ENCODE assay signal across 8 cellular contexts in genomic region chr6:12605888-12606345, GRCh38.
A peak's percentile ranks its signal among the peaks of the same experiment; 100 is the strongest.
DNase-seq lines count a peak whose midpoint lies in the region; ATAC-seq and TF ChIP-seq lines count a peak whose summit lies in the region.

No MANE protein-coding gene starts in this region.

- no peaks in the 10 kb centered on the region for H3K9me3 ChIP-seq in Caco-2
- no peaks in the 10 kb centered on the region for H3K9me3 ChIP-seq in prostate gland

- no peaks in the 10 kb centered on the region for H3K36me3 Mint-ChIP-seq in Caco-2 (ENCODE audit: insufficient read depth, unreplicated experiment)

- H3K36me3 ChIP-seq in Caco-2 (ENCODE audit: control insufficient read depth, insufficient read depth, low read length) (no peaks in the 10 kb centered on the region), prostate gland (no peaks in the 10 kb centered on the region)

- no peak overlapping the region for H3K27ac ChIP-seq in prostate gland

- no peaks in the 10 kb centered on the region for H3K9me3 Mint-ChIP-seq in Caco-2 (ENCODE audit: unreplicated experiment)

- WGBS in prostate gland = 48% methylated on average over 7 of the region's 7 CpGs

- peak; percentile 53 for ATAC-seq in GM19372 (IDR thresholded peaks at IDR 0.05; ENCODE audit: low read depth, unreplicated experiment)
- ATAC-seq in HG03521 (IDR thresholded peaks at IDR 0.05; ENCODE audit: unreplicated experiment) = peak; percentile 37

- POLR2A ChIA-PET in Caco-2 (lab: Charles Lee) = no interaction called here

- peaks cover 19% of the 10 kb centered on the region for H3K4me1 ChIP-seq in Caco-2
- no peaks in the 10 kb centered on the region for H3K4me1 ChIP-seq in prostate gland (replicated peaks)

- CTCF ChIA-PET in Caco-2 (lab: Charles Lee) = interaction anchor here (3.8 kb wide), 1 partner anchor 315 kb away, joined by 39 read pairs; the partner anchor contains the start of gene EDN1

- H3K27me3 Mint-ChIP-seq in Caco-2 (ENCODE audit: insufficient read depth, unreplicated experiment) = no peaks in the 10 kb centered on the region

- no TSS peak for BruUV-seq in Caco-2 (replicated peaks; lab: Mats Ljungman, UMichigan)

- H3K4me3 Mint-ChIP-seq in Caco-2 (ENCODE audit: unreplicated experiment) = no peak overlapping the region

- DNase-seq in Caco-2 = peak; percentile 61 to 71
- peak; percentile 32 for DNase-seq in NCI-H82 treated with DMSO at 0.1 percent for 48 hours (lab: John Stamatoyannopoulos, UW; ENCODE audit: unreplicated experiment)
- DNase-seq in activated T-cell treated with anti-CD3 and anti-CD28 coated beads, Interleukin-2, amount 50 U/mL, for 48 hours = peak; percentile 35 to 42
- peak; percentile 72 for DNase-seq in glomerular visceral epithelial cell (ENCODE audit: extremely low spot score)
- peak; percentile 67 for DNase-seq in prostate gland (ENCODE audit: low spot score)
- DNase-seq in activated CD4-positive, CD25-positive, alpha-beta regulatory T cell treated with anti-CD3 and anti-CD28 coated beads, Interleukin-2, amount 50 U/mL, for 72 hours = no peak

- H3K4me1 Mint-ChIP-seq in Caco-2 (ENCODE audit: low read depth, unreplicated experiment) = peaks cover 15% of the 10 kb centered on the region

- intact Hi-C loops in Caco-2 (cut with micrococcal nuclease; ENCODE audit: unreplicated experiment) (loop anchor here (1.0 to 10.0 kb wide), 3 partner anchors 241 to 1021 kb away; no protein-coding TSS in a partner anchor), prostate gland (cut with DNase I) (loop anchor here (2.0 to 10.0 kb wide), 3 partner anchors 317 to 1021 kb away; no protein-coding TSS in a partner anchor)

- no peak overlapping the region for H3K27ac Mint-ChIP-seq in Caco-2 (ENCODE audit: unreplicated experiment)

- TF ChIP-seq CTCF in Caco-2 (IDR thresholded peaks at IDR 0.05; ENCODE audit: insufficient read depth in 1 of 2, low read depth in 1 of 2, low read length in 1 of 2, severe bottlenecking in 1 of 2, unreplicated experiment in 1 of 2) (peak; percentile 71 to 72), prostate gland (IDR thresholded peaks at IDR 0.05) (peak; percentile 35 to 75 (median 57))

- H3K27me3 ChIP-seq in Caco-2 (replicated peaks; ENCODE audit: control insufficient read depth, insufficient read depth, low read length) (no peaks in the 10 kb centered on the region), prostate gland (replicated peaks; ENCODE audit: insufficient read depth) (no peaks in the 10 kb centered on the region)

- no peak for TF ChIP-seq POLR2A in prostate gland (IDR thresholded peaks at IDR 0.05)

- no peak overlapping the region for H3K4me3 ChIP-seq in Caco-2 (ENCODE audit: low read depth, low read length)
- no peak overlapping the region for H3K4me3 ChIP-seq in prostate gland
